ENCODE assay signal across 17 cellular contexts in genomic region chr5:173455599-173455957, GRCh38.
DNase-seq lines count a peak whose midpoint lies in the region; ATAC-seq and TF ChIP-seq lines count a peak whose summit lies in the region.
"Had no signal": no experiment of that assay in that cellular context is flagged by ENCODE, and none has a peak within 500 bp of the region (broad histone marks: within the 10 kb centered on the region; RNA-seq: fewer than 3 reads in every experiment).

No MANE protein-coding gene starts in this region.

- H4K8ac ChIP-seq in IMR-90 (ENCODE audit: low read depth in 2 of 2, low read length in 2 of 2), result peak overlapping the region; percentile 89 to 96

- ATAC-seq in IMR-90 (ENCODE audit: low read depth), result no peak
- no peak for ATAC-seq in HG02884 (IDR thresholded peaks at IDR 0.05; ENCODE audit: unreplicated experiment)
- ATAC-seq in HG03457 (IDR thresholded peaks at IDR 0.05; ENCODE audit: unreplicated experiment), result no peak
- ATAC-seq: effector memory CD8-positive, alpha-beta T cell; T-cell had no signal

- H3K14ac ChIP-seq in IMR-90 (replicated peaks; ENCODE audit: low read depth, low read length), result peak overlapping the region; percentile 98

- intact Hi-C loops in IMR-90 (cut with micrococcal nuclease), result loop anchor here (1.0 to 2.0 kb wide), 2 partner anchors 117 to 127 kb away; partner anchors contain the start of gene STC2
- intact Hi-C loops in adrenal gland (cut with DNase I), result loop anchor here in 1 of 2 donors (10.0 kb wide), 1 partner anchor 139 kb away; no protein-coding TSS in a partner anchor

- H3K27ac ChIP-seq in IMR-90 (ENCODE audit: insufficient read depth, low read length) (peak overlapping the region; percentile 96), adrenal gland (peak overlapping the region in 3 of 5 donors; percentile 72 to 92 (median 82)), hepatocyte (peak overlapping the region; percentile 65), suprapubic skin (peak overlapping the region; percentile 64)
- H3K27ac ChIP-seq: thyroid gland had no signal

- H4K20me1 ChIP-seq in IMR-90 (ENCODE audit: insufficient read depth, low read length), result no peaks in the 10 kb centered on the region
- no peaks in the 10 kb centered on the region for H4K20me1 ChIP-seq in hepatocyte (ENCODE audit: insufficient read depth, poor library complexity, severe bottlenecking)

- H2BK120ac ChIP-seq in IMR-90 (ENCODE audit: low read depth, low read length), result peak overlapping the region; percentile 99

- H3K79me2 ChIP-seq in hepatocyte, result no peaks in the 10 kb centered on the region

- H3K18ac ChIP-seq in IMR-90 (ENCODE audit: low read depth, low read length), result peak overlapping the region; percentile 96

- dilution Hi-C loops in IMR-90 (cut with HindIII; ENCODE audit: low sequenced_read_pairs, unreplicated experiment), result no loop called here

- POLR2A ChIA-PET in IMR-90 (lab: Charles Lee; ENCODE audit: unreplicated experiment), result interaction anchor here (0.8 to 1.4 kb wide), 6 partner anchors 17 to 134 kb away, joined by 3 to 4 read pairs (median 3); no protein-coding TSS in a partner anchor

- H3K9me1 ChIP-seq in IMR-90 (ENCODE audit: insufficient read depth, low read length), result peaks cover 25% of the 10 kb centered on the region

- H3K4me2 ChIP-seq in IMR-90 (ENCODE audit: low read depth, low read length) (no peak overlapping the region), hepatocyte (no peak overlapping the region)

- no peak for TF ChIP-seq CTCF in IMR-90 (conservative IDR thresholded peaks at IDR 0.05; ENCODE audit: low read depth, low read length)
- TF ChIP-seq CTCF in adrenal gland (IDR thresholded peaks at IDR 0.05), result no peak
- no peak for TF ChIP-seq CTCF in hepatocyte (IDR thresholded peaks at IDR 0.05; ENCODE audit: poor library complexity)
- TF ChIP-seq CTCF in suprapubic skin (IDR thresholded peaks at IDR 0.05), result no peak

- H3K4me3 ChIP-seq in IMR-90 (ENCODE audit: insufficient read depth, low read depth, low read length) (no peak overlapping the region), adrenal gland (no peak overlapping the region), hepatocyte (no peak overlapping the region), suprapubic skin (no peak overlapping the region)
- H3K4me3 ChIP-seq: ascending aorta, thyroid gland had no signal

- H3K4ac ChIP-seq in IMR-90 (ENCODE audit: low read depth, low read length), result peak overlapping the region; percentile 98

- H3K23ac ChIP-seq in IMR-90 (ENCODE audit: low read depth, low read length), result peak overlapping the region; percentile 99

- DNase-seq in IMR-90 (no peak), adrenal gland (no peak), hepatocyte (ENCODE audit: low spot score) (no peak), suprapubic skin (ENCODE audit: low spot score in 2 of 2) (no peak), EL (no peak)
- DNase-seq: activated CD4-positive, alpha-beta memory T cell treated with anti-CD3 and anti-CD28 coated beads for 36 hours; activated naive CD4-positive, alpha-beta T cell; effector memory CD8-positive, alpha-beta T cell; NCI-H1048; NCI-H2029; RPMI8226; T-cell had no signal

- TF ChIP-seq POLR2A in IMR-90 (IDR thresholded peaks at IDR 0.05; ENCODE audit: low read depth, low read length) (no peak; the same call in none of the 2 replicates), adrenal gland (IDR thresholded peaks at IDR 0.05) (no peak), suprapubic skin (IDR thresholded peaks at IDR 0.05) (no peak)

- H3K36me3 ChIP-seq in IMR-90 (ENCODE audit: control insufficient read depth, insufficient read depth, low read length) (no peaks in the 10 kb centered on the region), adrenal gland (replicated peaks in 1 of 2) (no peaks in the 10 kb centered on the region), hepatocyte (replicated peaks; ENCODE audit: insufficient read depth, low read depth) (no peaks in the 10 kb centered on the region), suprapubic skin (no peaks in the 10 kb centered on the region)
- H3K36me3 ChIP-seq: ascending aorta, BE2C, thyroid gland had no signal

- H2AK9ac ChIP-seq in IMR-90 (replicated peaks; ENCODE audit: low read depth, low read length, poor library complexity), result no peak overlapping the region

- peak overlapping the region; percentile 99 for H4K91ac ChIP-seq in IMR-90 (ENCODE audit: insufficient read depth, low read depth, low read length)

- H3K27me3 ChIP-seq in IMR-90 (ENCODE audit: control insufficient read depth, insufficient read depth, low read length) (no peaks in the 10 kb centered on the region), adrenal gland (no peaks in the 10 kb centered on the region), hepatocyte (no peaks in the 10 kb centered on the region), suprapubic skin (no peaks in the 10 kb centered on the region)
- H3K27me3 ChIP-seq: ascending aorta, BE2C, thyroid gland had no signal

- peak overlapping the region; percentile 68 for H2BK15ac ChIP-seq in IMR-90 (ENCODE audit: low read depth, low read length)

- H3K9me3 ChIP-seq in IMR-90 (ENCODE audit: control insufficient read depth, insufficient read depth, low read length) (0 out of 2 replicates have a peak, but pooled peaks cover 2% of the 10 kb centered on the region), adrenal gland (replicated peaks in 1 of 3) (no peaks in the 10 kb centered on the region), hepatocyte (ENCODE audit: low read depth) (no peaks in the 10 kb centered on the region), suprapubic skin (no peaks in the 10 kb centered on the region)
- H3K9me3 ChIP-seq: ascending aorta, BE2C, thyroid gland had no signal

- WGBS in IMR-90 (ENCODE audit: extremely low coverage in 2 of 2, insufficient read length in 1 of 2), 2 experiments, result no CpG with 5 or more reads among the region's 4 CpGs
- 65 to 76% (median 67%) methylated on average over 4 of the region's 4 CpGs for WGBS in adrenal gland, 4 donors
- WGBS in hepatocyte (ENCODE audit: low lambda C conversion rate, missing lambda C conversion rate), result 83% methylated on average over 4 of the region's 4 CpGs
- WGBS in suprapubic skin, result 80% methylated on average over 4 of the region's 4 CpGs

- TF ChIP-seq EP300 in suprapubic skin (IDR thresholded peaks at IDR 0.05), result no peak

- no peaks in the 10 kb centered on the region for H3K9me2 ChIP-seq in hepatocyte (replicated peaks; ENCODE audit: insufficient read depth)

- peak overlapping the region; percentile 90 for H4K5ac ChIP-seq in IMR-90 (ENCODE audit: low read depth, low read length)

- CTCF ChIA-PET in IMR-90 (lab: Yijun Ruan, JAX), result interaction anchor here (0.6 to 1.6 kb wide), 8 partner anchors 14 to 759 kb away, joined by 3 to 8 read pairs (median 4); no protein-coding TSS in a partner anchor

- no TSS peak for BruUV-seq in IMR-90 (replicated peaks; lab: Mats Ljungman, UMichigan)

- H3K56ac ChIP-seq in IMR-90 (ENCODE audit: extremely low read depth, insufficient read depth, low read length), result peak overlapping the region; percentile 97

- H3K79me1 ChIP-seq in IMR-90 (ENCODE audit: low read depth in 1 of 2, low read length in 2 of 2), result peaks cover 6 to 13% of the 10 kb centered on the region in 2 experiments; a peak in 1 of 4 replicates

- H2AFZ ChIP-seq in IMR-90 (replicated peaks; ENCODE audit: low read length, poor library complexity) (no peak overlapping the region), hepatocyte (no peak overlapping the region)

- in situ Hi-C loops in IMR-90 (cut with MboI; ENCODE audit: low sequenced_read_pairs), result no loop called here

- H3K9ac ChIP-seq in IMR-90 (ENCODE audit: low read depth, low read length), result peak overlapping the region; percentile 60

- TF ChIP-seq RAD21 in IMR-90 (IDR thresholded peaks at IDR 0.05; ENCODE audit: low read length), result no peak

- H2BK5ac ChIP-seq in IMR-90 (ENCODE audit: low read depth, low read length, poor library complexity, severe bottlenecking), result peak overlapping the region; percentile 99

- H3K4me1 ChIP-seq in IMR-90 (ENCODE audit: control insufficient read depth, insufficient read depth, low read length) (peaks cover 49% of the 10 kb centered on the region), adrenal gland (replicated peaks in 1 of 2) (peaks cover 0 to 11% of the 10 kb centered on the region in 2 donors), hepatocyte (ENCODE audit: insufficient read depth) (no peaks in the 10 kb centered on the region), suprapubic skin (no peaks in the 10 kb centered on the region)
- H3K4me1 ChIP-seq: thyroid gland had no signal

- peak overlapping the region; percentile 99 for H2BK20ac ChIP-seq in IMR-90 (ENCODE audit: low read depth, low read length)

- peak overlapping the region; percentile 92 for H2AK5ac ChIP-seq in IMR-90 (ENCODE audit: low read depth, low read length)

TF ChIP-seq in IMR-90, 13 proteins besides CTCF, POLR2A, EP300 and RAD21:
- TF ChIP-seq RFX5 (IDR thresholded peaks at IDR 0.05; ENCODE audit: low read depth, low read length), result no peak
- no peak for TF ChIP-seq SMC3 (IDR thresholded peaks at IDR 0.05; ENCODE audit: low read depth, low read length)
